In the genomic region with DNA sequence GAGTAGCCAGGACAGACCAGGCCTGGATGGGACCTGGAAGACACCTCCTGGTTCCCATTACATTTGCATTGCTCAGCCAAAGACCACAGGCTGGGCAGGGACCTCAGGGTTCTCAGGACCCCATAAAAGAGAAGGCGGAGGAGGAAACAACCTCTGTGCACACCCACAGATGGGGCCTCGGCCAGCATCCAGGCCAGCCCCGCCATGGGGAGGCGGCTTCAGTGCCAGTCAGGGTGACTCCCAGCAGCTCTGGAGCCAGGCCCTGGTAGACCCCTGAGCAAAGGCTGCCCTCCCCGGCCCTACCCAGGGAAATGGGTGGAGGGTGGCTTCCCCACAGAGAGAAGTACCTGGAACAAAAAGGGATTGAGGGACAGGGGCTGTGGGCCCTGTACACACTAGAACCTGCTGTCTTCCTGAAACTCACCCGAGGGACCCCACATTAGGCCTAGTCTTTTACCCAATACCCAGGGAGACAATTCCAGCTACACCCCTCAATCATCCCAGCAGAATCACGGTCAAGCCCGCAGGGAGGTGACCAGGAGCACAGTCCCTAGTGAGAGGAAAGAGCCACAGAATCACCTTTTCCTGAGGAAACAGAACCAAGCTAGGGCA, we compare ENCODE assay signal across 10 cellular contexts.
A peak's percentile ranks its signal among the peaks of the same experiment; 100 is the strongest.
DNase-seq lines count a peak whose midpoint lies in the region; ATAC-seq and TF ChIP-seq lines count a peak whose summit lies in the region.
"Had no signal": no experiment of that assay in that cellular context is flagged by ENCODE, and none has a peak within 500 bp of the region (broad histone marks: within the 10 kb centered on the region; RNA-seq: fewer than 3 reads in every experiment).

No MANE protein-coding gene starts in this region.

- H3K9ac ChIP-seq in IMR-90 (ENCODE audit: low read depth, low read length), result no peak overlapping the region

- no peaks in the 10 kb centered on the region for H3K27me3 ChIP-seq in IMR-90 (ENCODE audit: control insufficient read depth, insufficient read depth, low read length)

- ATAC-seq in natural killer cell treated with Interleukin-12 subunit alpha and Interleukin-12 subunit beta and Interleukin-15 and Interleukin-18, amount 100 ng/mL, for 72 hours, result no peak
- no peak for ATAC-seq in natural killer cell
- ATAC-seq in IMR-90 (ENCODE audit: low read depth), result no peak
- peak; percentile 39 for ATAC-seq in mucosa of descending colon
- no peak for ATAC-seq in HG03439 (IDR thresholded peaks at IDR 0.05; ENCODE audit: unreplicated experiment)
- ATAC-seq: A549 had no signal

- no peak for TF ChIP-seq CTCF in natural killer cell (IDR thresholded peaks at IDR 0.05)
- no peak for TF ChIP-seq CTCF in IMR-90 (conservative IDR thresholded peaks at IDR 0.05; ENCODE audit: low read depth, low read length)
- TF ChIP-seq CTCF in mucosa of descending colon (IDR thresholded peaks at IDR 0.05), result no peak

- intact Hi-C loops in natural killer cell (cut with micrococcal nuclease) (no loop called here), IMR-90 (cut with micrococcal nuclease) (no loop called here), mucosa of descending colon (cut with DNase I, micrococcal nuclease) (no loop called here)

- H3K36me3 Mint-ChIP-seq in natural killer cell treated with Interleukin-12 subunit alpha and Interleukin-12 subunit beta and Interleukin-15 and Interleukin-18, amount 100 ng/mL, for 72 hours, result peaks cover 5% of the 10 kb centered on the region
- peaks cover 8% of the 10 kb centered on the region for H3K36me3 Mint-ChIP-seq in natural killer cell
- H3K36me3 Mint-ChIP-seq in activated CD4-positive, alpha-beta memory T cell treated with anti-CD3 and anti-CD28 coated beads, Interleukin-2, amount 10 ng/mL, durations not matched to agents 7 days and 5 days (ENCODE audit: low read depth), result no peaks in the 10 kb centered on the region
- H3K36me3 Mint-ChIP-seq: CD4-positive, CD25-positive, alpha-beta regulatory T cell had no signal

- POLR2A ChIA-PET in IMR-90 (lab: Charles Lee; ENCODE audit: unreplicated experiment), result no interaction called here
- POLR2A ChIA-PET in activated CD4-positive, alpha-beta memory T cell treated with anti-CD3 and anti-CD28 coated beads, Interleukin-2, amount 10 ng/mL, durations not matched to agents 7 days and 5 days (lab: Charles Lee), result no interaction called here

- H3K36me3 ChIP-seq in IMR-90 (ENCODE audit: control insufficient read depth, insufficient read depth, low read length) (no peaks in the 10 kb centered on the region), mucosa of descending colon (ENCODE audit: low read depth) (no peaks in the 10 kb centered on the region)

- no peak overlapping the region for H2BK15ac ChIP-seq in IMR-90 (ENCODE audit: low read depth, low read length)

- no peak overlapping the region for H2AFZ ChIP-seq in IMR-90 (replicated peaks; ENCODE audit: low read length, poor library complexity)

- dilution Hi-C loops in IMR-90 (cut with HindIII; ENCODE audit: low sequenced_read_pairs, unreplicated experiment), result no loop called here

- H3K4ac ChIP-seq in IMR-90 (ENCODE audit: low read depth, low read length), result no peak overlapping the region

- H2BK20ac ChIP-seq in IMR-90 (ENCODE audit: low read depth, low read length), result no peak overlapping the region

- H3K56ac ChIP-seq in IMR-90 (ENCODE audit: extremely low read depth, insufficient read depth, low read length), result no peak overlapping the region

- H3K4me1 Mint-ChIP-seq in natural killer cell treated with Interleukin-12 subunit alpha and Interleukin-12 subunit beta and Interleukin-15 and Interleukin-18, amount 100 ng/mL, for 72 hours (ENCODE audit: low read depth in 2 of 2), result peaks cover 10% of the 10 kb centered on the region in 2 donors
- peaks cover 11 to 23% of the 10 kb centered on the region in 2 donors for H3K4me1 Mint-ChIP-seq in natural killer cell
- peaks cover 7% of the 10 kb centered on the region for H3K4me1 Mint-ChIP-seq in activated CD4-positive, alpha-beta memory T cell treated with anti-CD3 and anti-CD28 coated beads, Interleukin-2, amount 10 ng/mL, durations not matched to agents 7 days and 5 days

- TF ChIP-seq POLR2A in IMR-90 (IDR thresholded peaks at IDR 0.05; ENCODE audit: low read depth, low read length), result no peak

- no peak overlapping the region for H3K27ac Mint-ChIP-seq in natural killer cell treated with Interleukin-12 subunit alpha and Interleukin-12 subunit beta and Interleukin-15 and Interleukin-18, amount 100 ng/mL, for 72 hours
- no peak overlapping the region for H3K27ac Mint-ChIP-seq in natural killer cell
- H3K27ac Mint-ChIP-seq in activated CD4-positive, alpha-beta memory T cell treated with anti-CD3 and anti-CD28 coated beads, Interleukin-2, amount 10 ng/mL, durations not matched to agents 7 days and 5 days, result no peak overlapping the region
- H3K27ac Mint-ChIP-seq: CD4-positive, CD25-positive, alpha-beta regulatory T cell had no signal

- CTCF ChIA-PET in IMR-90 (lab: Yijun Ruan, JAX), result no interaction called here
- CTCF ChIA-PET in activated CD4-positive, alpha-beta memory T cell treated with anti-CD3 and anti-CD28 coated beads, Interleukin-2, amount 10 ng/mL, durations not matched to agents 7 days and 5 days (lab: Charles Lee), result no interaction called here

- H3K9me1 ChIP-seq in IMR-90 (ENCODE audit: insufficient read depth, low read length), result peaks cover 12% of the 10 kb centered on the region

- no peak overlapping the region for H3K23ac ChIP-seq in IMR-90 (ENCODE audit: low read depth, low read length)

- H3K27ac ChIP-seq in IMR-90 (ENCODE audit: insufficient read depth, low read length), result no peak overlapping the region
- H3K27ac ChIP-seq: A549 had no signal

- no TSS peak for BruUV-seq in IMR-90 (replicated peaks; lab: Mats Ljungman, UMichigan)

- peak; percentile 45 for DNase-seq in natural killer cell treated with Interleukin-12 subunit alpha and Interleukin-12 subunit beta and Interleukin-15 and Interleukin-18, amount 100 ng/mL, for 72 hours (ENCODE audit: low spot score)
- DNase-seq in natural killer cell (no peak), IMR-90 (no peak), mucosa of descending colon (no peak)
- DNase-seq in activated CD4-positive, alpha-beta memory T cell treated with anti-CD3 and anti-CD28 coated beads, Interleukin-2, amount 10 ng/mL, durations not matched to agents 7 days and 5 days, result no peak
- DNase-seq: CD4-positive, CD25-positive, alpha-beta regulatory T cell; DMS53; HCEC 1CT had no signal

- no peaks in the 10 kb centered on the region for H3K79me1 ChIP-seq in IMR-90 (ENCODE audit: low read depth in 1 of 2, low read length in 2 of 2)

- 0 out of 2 replicates have a peak overlapping the region, but pooled peaks have one; percentile 20 for H2AK5ac ChIP-seq in IMR-90 (ENCODE audit: low read depth, low read length)

- WGBS in IMR-90 (ENCODE audit: extremely low coverage in 2 of 2, insufficient read length in 1 of 2), 2 experiments, result 100% methylated on average over 2 of the region's 8 CpGs; no CpG with 5 or more reads in 1 of the 2 experiments

- no peak overlapping the region for H2BK120ac ChIP-seq in IMR-90 (ENCODE audit: low read depth, low read length)

- H4K91ac ChIP-seq in IMR-90 (ENCODE audit: insufficient read depth, low read depth, low read length), result no peak overlapping the region

- H4K8ac ChIP-seq in IMR-90 (ENCODE audit: low read depth in 2 of 2, low read length in 2 of 2), result no peak overlapping the region

- no peaks in the 10 kb centered on the region for H3K9me3 Mint-ChIP-seq in natural killer cell treated with Interleukin-12 subunit alpha and Interleukin-12 subunit beta and Interleukin-15 and Interleukin-18, amount 100 ng/mL, for 72 hours
- peaks cover 0 to 2% of the 10 kb centered on the region in 2 donors for H3K9me3 Mint-ChIP-seq in natural killer cell
- no peaks in the 10 kb centered on the region for H3K9me3 Mint-ChIP-seq in activated CD4-positive, alpha-beta memory T cell treated with anti-CD3 and anti-CD28 coated beads, Interleukin-2, amount 10 ng/mL, durations not matched to agents 7 days and 5 days

- H3K9me3 ChIP-seq in IMR-90 (ENCODE audit: control insufficient read depth, insufficient read depth, low read length) (no peaks in the 10 kb centered on the region), mucosa of descending colon (no peaks in the 10 kb centered on the region)
- H3K9me3 ChIP-seq: A549 had no signal

- no peak overlapping the region for H3K18ac ChIP-seq in IMR-90 (ENCODE audit: low read depth, low read length)

- H3K4me1 ChIP-seq in IMR-90 (ENCODE audit: control insufficient read depth, insufficient read depth, low read length) (peaks cover 10% of the 10 kb centered on the region), mucosa of descending colon (ENCODE audit: low read depth) (no peaks in the 10 kb centered on the region)

- no peak overlapping the region for H3K4me2 ChIP-seq in IMR-90 (ENCODE audit: low read depth, low read length)
- H3K4me2 ChIP-seq: A549 had no signal

- no peaks in the 10 kb centered on the region for H4K20me1 ChIP-seq in IMR-90 (ENCODE audit: insufficient read depth, low read length)

- H2AK9ac ChIP-seq in IMR-90 (replicated peaks; ENCODE audit: low read depth, low read length, poor library complexity), result peak overlapping the region; percentile 23

- in situ Hi-C loops in IMR-90 (cut with MboI; ENCODE audit: low sequenced_read_pairs), result no loop called here

- H2BK5ac ChIP-seq in IMR-90 (ENCODE audit: low read depth, low read length, poor library complexity, severe bottlenecking), result no peak overlapping the region

- no peak overlapping the region for H3K14ac ChIP-seq in IMR-90 (replicated peaks; ENCODE audit: low read depth, low read length)

- H4K5ac ChIP-seq in IMR-90 (ENCODE audit: low read depth, low read length), result no peak overlapping the region

- H3K4me3 ChIP-seq in IMR-90 (ENCODE audit: insufficient read depth, low read depth, low read length) (no peak overlapping the region), mucosa of descending colon (no peak overlapping the region)
- H3K4me3 ChIP-seq: A549 had no signal

- peaks cover 14 to 16% of the 10 kb centered on the region in 2 donors for H3K27me3 Mint-ChIP-seq in natural killer cell treated with Interleukin-12 subunit alpha and Interleukin-12 subunit beta and Interleukin-15 and Interleukin-18, amount 100 ng/mL, for 72 hours
- peaks cover 21 to 41% of the 10 kb centered on the region in 2 donors for H3K27me3 Mint-ChIP-seq in natural killer cell (ENCODE audit: low read depth in 2 of 2)
- H3K27me3 Mint-ChIP-seq in activated CD4-positive, alpha-beta memory T cell treated with anti-CD3 and anti-CD28 coated beads, Interleukin-2, amount 10 ng/mL, durations not matched to agents 7 days and 5 days, result peaks cover 5% of the 10 kb centered on the region

- H3K4me3 Mint-ChIP-seq in natural killer cell treated with Interleukin-12 subunit alpha and Interleukin-12 subunit beta and Interleukin-15 and Interleukin-18, amount 100 ng/mL, for 72 hours, result no peak overlapping the region
- no peak overlapping the region for H3K4me3 Mint-ChIP-seq in natural killer cell
- H3K4me3 Mint-ChIP-seq in activated CD4-positive, alpha-beta memory T cell treated with anti-CD3 and anti-CD28 coated beads, Interleukin-2, amount 10 ng/mL, durations not matched to agents 7 days and 5 days, result no peak overlapping the region
- H3K4me3 Mint-ChIP-seq: CD4-positive, CD25-positive, alpha-beta regulatory T cell had no signal

- TF ChIP-seq RAD21 in IMR-90 (IDR thresholded peaks at IDR 0.05; ENCODE audit: low read length), result no peak

TF ChIP-seq in IMR-90, 13 proteins besides CTCF, POLR2A, EP300 and RAD21 (continues in another document):
- TF ChIP-seq FOS (IDR thresholded peaks at IDR 0.05; ENCODE audit: low read depth, low read length) (no peak), MXI1 (IDR thresholded peaks at IDR 0.05; ENCODE audit: borderline replicate concordance, low read depth, low read length) (no peak)
